19 cellular contexts compared by ENCODE assay signal in the genomic region with DNA sequence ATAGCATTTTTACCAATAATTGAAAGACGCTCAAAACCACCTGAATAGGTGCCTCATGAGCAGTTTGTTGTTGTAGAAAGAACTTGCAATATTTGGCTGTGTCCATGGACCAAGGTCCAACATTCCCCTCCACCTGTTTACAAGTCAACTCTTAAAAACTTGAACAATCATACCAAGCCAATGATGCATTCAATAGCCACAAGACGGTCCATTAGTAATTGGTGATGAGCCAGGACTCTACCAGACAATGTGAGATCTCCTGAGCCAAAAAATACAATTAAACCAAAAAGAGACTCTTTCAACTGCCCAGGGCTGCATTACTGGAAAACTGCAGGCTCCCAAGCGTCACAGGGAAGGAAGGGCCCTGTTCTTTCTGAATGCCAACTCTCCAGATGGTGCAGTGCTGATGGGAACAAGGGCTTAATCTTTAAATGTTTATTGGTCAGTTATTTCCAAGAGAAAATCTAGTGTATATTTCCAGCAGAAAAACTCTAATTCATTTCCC.
"Had no signal": no experiment of that assay in that cellular context is flagged by ENCODE, and none has a peak within 500 bp of the region (broad histone marks: within the 10 kb centered on the region; RNA-seq: fewer than 3 reads in every experiment).

No MANE protein-coding gene starts in this region.

- DNase-seq: colonic mucosa; effector memory CD4-positive, alpha-beta T cell; erythroblast; esophagus squamous epithelium; head of caudate nucleus; left cardiac atrium; left lung; mesenchymal stem cell; midbrain; naive thymus-derived CD4-positive, alpha-beta T cell; occipital lobe; ovary; posterior cingulate gyrus; right lobe of liver; small intestine; stimulated activated CD4-positive, alpha-beta T cell treated with anti-CD3 and anti-CD28 coated beads, Interleukin-15, amount 100 ng/mL, for 24 hours; stimulated activated CD4-positive, alpha-beta T cell treated with anti-CD3 and anti-CD28 coated beads, Interleukin-2, amount 100 ng/mL, for 48 hours; stimulated activated naive B cell treated with anti-CD40 and anti-IgM and Interleukin-4, amounts not matched to agents 10 μg/mL and 1 μg/mL and 100 μg/mL, for 72 hours; upper lobe of right lung had no signal

- ATAC-seq: left cardiac atrium; left lung; naive thymus-derived CD4-positive, alpha-beta T cell; right lobe of liver; stimulated activated naive B cell treated with anti-CD40 and anti-IgM and Interleukin-4, amounts not matched to agents 10 μg/mL and 1 μg/mL and 100 μg/mL, for 72 hours; upper lobe of right lung had no signal
